In genomic region chr17:40547785-40548478, GRCh38 we compare ENCODE assay signal across 10 cellular contexts. TPM values are rescaled to one million over a fixed set of nuclear protein-coding genes. Genes with fewer than 3 reads are reported as not detected.
DNase-seq lines count a peak whose midpoint lies in the region; ATAC-seq, FAIRE-seq and TF ChIP-seq lines count a peak whose summit lies in the region.
"Had no signal": no experiment of that assay in that cellular context is flagged by ENCODE, and none has a peak within 500 bp of the region (broad histone marks: within the 10 kb centered on the region; RNA-seq: fewer than 3 reads in every experiment).

No MANE protein-coding gene starts in this region.

- DNase-seq in GM12892 (ENCODE audit: insufficient read length), result no peak
- DNase-seq in esophagus squamous epithelium (lab: John Stamatoyannopoulos, UW), result no peak
- no peak for DNase-seq in NCI-H2171 treated with DMSO at 0.1 percent for 48 hours (lab: John Stamatoyannopoulos, UW)
- no peak for DNase-seq in occipital lobe (lab: John Stamatoyannopoulos, UW)
- DNase-seq in COLO668 (lab: John Stamatoyannopoulos, UW; ENCODE audit: unreplicated experiment), result no peak
- DNase-seq: GF-D8, Karpas-422 had no signal

- H3K9ac ChIP-seq in SU-DHL-6 (ENCODE audit: low read length) (no peak overlapping the region), skeletal muscle tissue (ENCODE audit: low read depth in 1 of 3, low read length in 3 of 3) (peak overlapping the region in 1 of 3 donors; percentile 33)

- TF ChIP-seq POLR2A in GM12892 (IDR thresholded peaks at IDR 0.05; ENCODE audit: low read depth, low read length), result no peak
- TF ChIP-seq POLR2A in esophagus squamous epithelium (IDR thresholded peaks at IDR 0.05), result no peak

- H3K4me2 ChIP-seq in SU-DHL-6 (ENCODE audit: low read depth, low read length, poor library complexity, severe bottlenecking), result no peak overlapping the region

- no peaks in the 10 kb centered on the region for H3K79me2 ChIP-seq in SU-DHL-6 (ENCODE audit: insufficient read depth, low read length)

- H3K27me3 ChIP-seq in SU-DHL-6 (ENCODE audit: low read length), result no peaks in the 10 kb centered on the region
- no peaks in the 10 kb centered on the region for H3K27me3 ChIP-seq in esophagus squamous epithelium
- no peaks in the 10 kb centered on the region for H3K27me3 ChIP-seq in skeletal muscle tissue (ENCODE audit: control insufficient read depth in 3 of 3, insufficient read depth in 3 of 3, low read length in 3 of 3)

- H3K9me2 ChIP-seq in SU-DHL-6 (replicated peaks; ENCODE audit: insufficient read depth, low read length), result no peaks in the 10 kb centered on the region

- intact Hi-C loops in esophagus squamous epithelium (cut with DNase I), result no loop called here

- no peak overlapping the region for H2AFZ ChIP-seq in SU-DHL-6 (ENCODE audit: low read depth, low read length, severe bottlenecking)

- no peak for ATAC-seq in HG03039 (IDR thresholded peaks at IDR 0.05; ENCODE audit: unreplicated experiment)

- FAIRE-seq in GM12892 (lab: Jason Lieb, UNC), result peak; percentile 9

- H3K4me1 ChIP-seq in esophagus squamous epithelium (peaks cover 56 to 83% (median 72%) of the 10 kb centered on the region in 3 donors), skeletal muscle tissue (ENCODE audit: control insufficient read depth in 3 of 3, insufficient read depth in 3 of 3, low read length in 3 of 3) (peaks cover 53 to 64% (median 63%) of the 10 kb centered on the region in 3 donors)

- H3K4me3 ChIP-seq in SU-DHL-6 (ENCODE audit: insufficient read depth, low read length, poor library complexity, severe bottlenecking), result no peak overlapping the region
- no peak overlapping the region for H3K4me3 ChIP-seq in esophagus squamous epithelium
- no peak overlapping the region for H3K4me3 ChIP-seq in skeletal muscle tissue (ENCODE audit: low read length in 3 of 3)

- no peaks in the 10 kb centered on the region for H3F3A ChIP-seq in SU-DHL-6 (ENCODE audit: insufficient read depth)

- H3K36me3 ChIP-seq in SU-DHL-6 (ENCODE audit: low read length), result no peaks in the 10 kb centered on the region
- no peaks in the 10 kb centered on the region for H3K36me3 ChIP-seq in esophagus squamous epithelium
- no peaks in the 10 kb centered on the region for H3K36me3 ChIP-seq in skeletal muscle tissue (ENCODE audit: control insufficient read depth in 3 of 3, insufficient read depth in 3 of 3, low read length in 3 of 3)

- WGBS in esophagus squamous epithelium, 2 donors, result 49 to 55% methylated on average over 2 of the region's 2 CpGs

- no peak for TF ChIP-seq CTCF in SU-DHL-6 (IDR thresholded peaks at IDR 0.05; ENCODE audit: insufficient read depth, low read length, poor library complexity, severe bottlenecking)
- no peak for TF ChIP-seq CTCF in esophagus squamous epithelium (IDR thresholded peaks at IDR 0.05)

- H3K9me3 ChIP-seq in SU-DHL-6 (ENCODE audit: insufficient read depth, low read length) (no peaks in the 10 kb centered on the region), esophagus squamous epithelium (no peaks in the 10 kb centered on the region), skeletal muscle tissue (ENCODE audit: control insufficient read depth in 3 of 3, low read length in 3 of 3) (no peaks in the 10 kb centered on the region)

- H4K20me1 ChIP-seq in SU-DHL-6 (ENCODE audit: low read depth, low read length), result no peaks in the 10 kb centered on the region

- peak overlapping the region; percentile 33; the same call in 1 of the 2 replicates for H3K27ac ChIP-seq in SU-DHL-6 (ENCODE audit: low read depth, low read length)
- peak overlapping the region; percentile 71 to 93 (median 88) for H3K27ac ChIP-seq in esophagus squamous epithelium
- peak overlapping the region; percentile 80 for H3K27ac ChIP-seq in skeletal muscle tissue (ENCODE audit: low read depth, low read length)

RNA-seq across cellular contexts. Expression of gene CCR7, which starts 17.3 kb away (rescaled TPM):
- polyA plus RNA-seq in GM12892 (2012; ENCODE audit: missing spikeins), result 167 TPM
- total RNA-seq in esophagus squamous epithelium (under 1 TPM in 3 of 4 donors, not detected in 1; 0.12 to 0.95 (median 0.53) TPM), skeletal muscle tissue (1.0 TPM), occipital lobe (not detected)

RNA-seq across cellular contexts. Expression of gene TNS4, which starts 46.5 kb away (rescaled TPM):
- polyA plus RNA-seq in GM12892 (2012; ENCODE audit: missing spikeins), result not detected
- total RNA-seq in esophagus squamous epithelium (100 to 1,000 TPM in 1 of 4 donors, 10 to 100 TPM in 3; 34.6 to 104 (median 71.1) TPM), skeletal muscle tissue (not detected), occipital lobe (not detected)

Comparison
In these comparisons a context has a peak if more than half of its experiments do, and no peak if none do; other contexts are left out.
1. H3K27ac ChIP-seq: peak in every context shown above with its lines; median percentile 88 in esophagus squamous epithelium; 80 in skeletal muscle tissue; 33 in SU-DHL-6.
2. RNA of gene TNS4, which starts 46.5 kb away (total RNA-seq): 34.6 to 104 TPM in esophagus squamous epithelium; not detected in skeletal muscle tissue (single experiment) and not detected in occipital lobe (single experiment); every median in the first group is over 10 times any median in the second.